In the genomic region with DNA sequence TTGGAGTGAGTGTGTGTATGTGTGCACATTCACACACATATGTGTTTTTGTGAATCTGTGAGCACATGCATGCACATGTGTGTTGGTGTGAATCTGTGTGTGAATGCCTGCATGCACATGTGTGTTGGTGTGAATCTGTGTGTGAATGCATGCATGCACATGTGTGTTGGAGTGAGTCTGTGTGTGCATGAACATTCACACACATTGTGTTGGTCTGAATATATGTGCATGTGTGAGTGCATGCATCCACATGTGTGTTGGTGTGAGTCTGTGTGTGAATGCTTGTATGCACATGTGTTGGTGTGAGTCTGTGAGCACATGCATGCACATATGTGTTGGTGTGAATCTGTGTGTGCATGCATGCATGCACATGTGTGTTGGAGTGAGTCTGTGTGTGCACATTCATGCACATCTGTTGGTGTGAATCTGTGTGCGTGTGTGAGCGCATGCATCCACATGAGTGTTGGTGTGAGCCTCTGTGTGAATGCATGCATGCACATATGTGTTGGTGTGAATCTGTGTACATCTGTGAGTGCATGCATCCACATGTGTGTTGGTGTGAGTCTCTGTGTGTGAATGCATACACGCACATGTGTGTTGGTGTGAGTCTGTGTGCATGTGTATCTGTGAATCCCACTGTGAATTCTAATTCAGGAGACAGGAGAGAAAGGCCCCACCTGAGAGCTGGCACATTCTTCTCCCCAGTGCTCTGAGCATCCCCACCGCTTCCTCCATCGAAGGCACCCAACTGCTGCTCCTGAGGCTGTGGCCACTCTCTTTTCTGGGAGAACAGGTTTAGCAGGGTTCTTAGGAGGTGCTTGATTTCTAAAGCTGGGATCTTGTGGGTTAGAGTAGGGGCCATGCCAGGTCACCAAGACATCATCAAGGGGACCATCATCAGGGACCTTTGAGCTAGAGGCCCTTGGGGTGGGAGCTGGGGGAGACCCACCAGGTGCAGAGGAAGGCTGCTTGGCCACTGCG, we compare ENCODE assay signal across 17 cellular contexts.
DNase-seq lines count a peak whose midpoint lies in the region; ATAC-seq and TF ChIP-seq lines count a peak whose summit lies in the region.
"Had no signal": no experiment of that assay in that cellular context is flagged by ENCODE, and none has a peak within 500 bp of the region (broad histone marks: within the 10 kb centered on the region; RNA-seq: fewer than 3 reads in every experiment).

No MANE protein-coding gene starts in this region.

- H3K27me3 Mint-ChIP-seq in CD14-positive monocyte (ENCODE audit: low read depth in 3 of 3), result peaks cover 0 to 7% (median 3%) of the 10 kb centered on the region in 3 donors
- H3K27me3 Mint-ChIP-seq: CD4-positive, CD25-positive, alpha-beta regulatory T cell had no signal

- no peak overlapping the region for H3K4me3 Mint-ChIP-seq in CD14-positive monocyte
- H3K4me3 Mint-ChIP-seq: CD4-positive, CD25-positive, alpha-beta regulatory T cell had no signal

- H3K36me3 ChIP-seq in cardiac muscle cell (no peaks in the 10 kb centered on the region), HEK293 (ENCODE audit: control insufficient read depth in 2 of 2, insufficient read depth in 1 of 2, low read length in 2 of 2) (no peaks in the 10 kb centered on the region)

- no peak overlapping the region for H3K27ac Mint-ChIP-seq in CD14-positive monocyte
- H3K27ac Mint-ChIP-seq: CD4-positive, CD25-positive, alpha-beta regulatory T cell had no signal

- CTCF ChIA-PET in HEK293 (lab: Yijun Ruan, JAX), result no interaction called here

- DNase-seq in cardiac muscle cell (ENCODE audit: low read depth in 1 of 2, low spot score in 1 of 2) (no peak), Right ventricle myocardium superior (no peak), left kidney (ENCODE audit: low read depth, low spot score) (peak; percentile 67), superior temporal gyrus (ENCODE audit: extremely low spot score) (no peak), CD14-positive monocyte (ENCODE audit: low spot score) (no peak)
- DNase-seq: CD4-positive, CD25-positive, alpha-beta regulatory T cell; DND-41; GF-D8; H7; IMR-90; Karpas-422; MM.1S; NCI-H1092 treated with DMSO at 0.1 percent for 48 hours; NK-92 treated with Interleukin-12 subunit alpha and Interleukin-12 subunit beta, amount 100 ng/mL, for 24 hours had no signal

- no peaks in the 10 kb centered on the region for H3K27me3 ChIP-seq in cardiac muscle cell

- no peak for ATAC-seq in Right ventricle myocardium superior (ENCODE audit: poor library complexity)
- ATAC-seq in HG02884 (IDR thresholded peaks at IDR 0.05; ENCODE audit: unreplicated experiment), result no peak

- intact Hi-C loops in Right ventricle myocardium superior (cut with DNase I) (no loop called here), CD14-positive monocyte (cut with micrococcal nuclease) (no loop called here)

- TF ChIP-seq CTCF in cardiac muscle cell (IDR thresholded peaks at IDR 0.05; ENCODE audit: low read depth, low read length) (no peak), HEK293 (tag by site-specific recombination; IDR thresholded peaks at IDR 0.05) (no peak), CD14-positive monocyte (IDR thresholded peaks at IDR 0.05) (no peak)

- H3K9me3 Mint-ChIP-seq in CD14-positive monocyte, result peaks cover 0 to 9% (median 1%) of the 10 kb centered on the region in 7 donors

- POLR2A ChIA-PET in HEK293 (lab: Yijun Ruan, JAX), result no interaction called here

- H3K27ac ChIP-seq in cardiac muscle cell (peak overlapping the region; percentile 79), HEK293 (ENCODE audit: extremely low read depth, low read depth, low read length) (no peak overlapping the region)

- H3K4me3 ChIP-seq in cardiac muscle cell (no peak overlapping the region), HEK293 (ENCODE audit: low read depth, low read length) (no peak overlapping the region)

- H3K4me1 ChIP-seq in cardiac muscle cell (ENCODE audit: low read depth) (peaks cover 56% of the 10 kb centered on the region), HEK293 (ENCODE audit: control insufficient read depth, insufficient read depth, low read length) (no peaks in the 10 kb centered on the region)

- H3K9me3 ChIP-seq in cardiac muscle cell (ENCODE audit: low read depth), result no peaks in the 10 kb centered on the region
- H3K9me3 ChIP-seq in HEK293 (ENCODE audit: control insufficient read depth, insufficient read depth, low read depth, low read length), result no peaks in the 10 kb centered on the region
- H3K9me3 ChIP-seq: Caco-2 had no signal

- no peaks in the 10 kb centered on the region for H3K4me1 Mint-ChIP-seq in CD14-positive monocyte

- no peaks in the 10 kb centered on the region for H3K36me3 Mint-ChIP-seq in CD14-positive monocyte
- H3K36me3 Mint-ChIP-seq: CD4-positive, CD25-positive, alpha-beta regulatory T cell had no signal

TF ChIP-seq in HEK293, 187 proteins besides CTCF, POLR2A, EP300 and RAD21:
- TF ChIP-seq ZNF433 (tag by site-specific recombination; IDR thresholded peaks at IDR 0.05; ENCODE audit: low read depth), result no peak
- TF ChIP-seq, protein P1, sequence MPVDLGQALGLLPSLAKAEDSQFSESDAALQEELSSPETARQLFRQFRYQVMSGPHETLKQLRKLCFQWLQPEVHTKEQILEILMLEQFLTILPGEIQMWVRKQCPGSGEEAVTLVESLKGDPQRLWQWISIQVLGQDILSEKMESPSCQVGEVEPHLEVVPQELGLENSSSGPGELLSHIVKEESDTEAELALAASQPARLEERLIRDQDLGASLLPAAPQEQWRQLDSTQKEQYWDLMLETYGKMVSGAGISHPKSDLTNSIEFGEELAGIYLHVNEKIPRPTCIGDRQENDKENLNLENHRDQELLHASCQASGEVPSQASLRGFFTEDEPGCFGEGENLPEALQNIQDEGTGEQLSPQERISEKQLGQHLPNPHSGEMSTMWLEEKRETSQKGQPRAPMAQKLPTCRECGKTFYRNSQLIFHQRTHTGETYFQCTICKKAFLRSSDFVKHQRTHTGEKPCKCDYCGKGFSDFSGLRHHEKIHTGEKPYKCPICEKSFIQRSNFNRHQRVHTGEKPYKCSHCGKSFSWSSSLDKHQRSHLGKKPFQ (tag by site-specific recombination; IDR thresholded peaks at IDR 0.05), result peak; percentile 99
TF ChIP-seq in HEK293: peak in this region for 1.
